In the genomic region with DNA sequence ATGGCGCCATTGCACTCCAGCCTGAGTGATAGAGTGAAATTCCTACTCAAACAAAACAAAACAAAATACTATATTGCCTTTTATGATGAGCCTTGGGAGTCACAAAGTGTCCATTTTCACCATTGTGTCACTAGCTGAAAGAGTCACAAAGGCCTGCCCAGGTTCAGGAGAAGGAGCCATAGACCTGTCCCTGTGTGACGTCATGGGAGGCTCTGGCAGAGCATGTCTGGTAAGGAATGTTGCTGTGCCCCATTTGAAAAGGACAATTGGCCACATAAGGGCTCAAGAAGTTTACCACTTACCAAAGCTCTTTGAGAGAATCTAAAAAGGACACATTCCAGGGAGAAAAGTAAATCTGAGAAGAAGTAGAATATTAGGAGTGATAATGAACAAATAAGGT, we compare ENCODE assay signal across 34 cellular contexts.
DNase-seq lines count a peak whose midpoint lies in the region; ATAC-seq, FAIRE-seq and TF ChIP-seq lines count a peak whose summit lies in the region.
"Had no signal": no experiment of that assay in that cellular context is flagged by ENCODE, and none has a peak within 500 bp of the region (broad histone marks: within the 10 kb centered on the region; RNA-seq: fewer than 3 reads in every experiment).

No MANE protein-coding gene starts in this region.

- TF ChIP-seq EP300 in HepG2 (IDR thresholded peaks at IDR 0.05; ENCODE audit: low read depth in 2 of 2, low read length in 2 of 2) (no peak), HepG2 (CRISPR knock-in tag; IDR thresholded peaks at IDR 0.05; ENCODE audit: borderline replicate concordance) (no peak)

- H3K23ac ChIP-seq in mesenchymal stem cell (ENCODE audit: low read length in 2 of 2): no peak overlapping the region

- no peaks in the 10 kb centered on the region for H3K27me3 ChIP-seq in HepG2 (ENCODE audit: control insufficient read depth in 1 of 2, insufficient read depth in 2 of 2, low read length in 2 of 2)
- H3K27me3 ChIP-seq in right lobe of liver: no peaks in the 10 kb centered on the region
- no peaks in the 10 kb centered on the region for H3K27me3 ChIP-seq in left lung
- H3K27me3 ChIP-seq in mesenchymal stem cell (ENCODE audit: control insufficient read depth in 1 of 2, insufficient read depth in 1 of 2, low read length in 2 of 2): no peaks in the 10 kb centered on the region
- H3K27me3 ChIP-seq in thyroid gland: no peaks in the 10 kb centered on the region
- H3K27me3 ChIP-seq: BE2C; BLaER1; BLaER1 treated with 17β-estradiol and CSF1 and Interleukin-3, amounts not matched to agents 10 nM and 100 nM had no signal

- H3K9ac ChIP-seq in HepG2 (ENCODE audit: insufficient read depth, low read depth, low read length): no peak overlapping the region
- no peak overlapping the region for H3K9ac ChIP-seq in mesenchymal stem cell (ENCODE audit: low read length)
- H3K9ac ChIP-seq: BLaER1; BLaER1 treated with 17β-estradiol and CSF1 and Interleukin-3, amounts not matched to agents 10 nM and 100 nM had no signal

- TF ChIP-seq CTCF in HepG2 (CRISPR knock-in tag; IDR thresholded peaks at IDR 0.05) (no peak), right lobe of liver (IDR thresholded peaks at IDR 0.05) (no peak), left lung (IDR thresholded peaks at IDR 0.05) (no peak), thyroid gland (IDR thresholded peaks at IDR 0.05) (no peak)

- H4K91ac ChIP-seq in mesenchymal stem cell (ENCODE audit: low read length): no peak overlapping the region

- H3K9me3 ChIP-seq in HepG2 (ENCODE audit: low read length) (no peaks in the 10 kb centered on the region), right lobe of liver (no peaks in the 10 kb centered on the region), left lung (no peaks in the 10 kb centered on the region), mesenchymal stem cell (ENCODE audit: control insufficient read depth, low read length) (no peaks in the 10 kb centered on the region), thyroid gland (no peaks in the 10 kb centered on the region)
- H3K9me3 ChIP-seq: A549, BE2C, BLaER1, Caco-2 had no signal

- no peak overlapping the region for H2AK5ac ChIP-seq in mesenchymal stem cell (ENCODE audit: low read length, severe bottlenecking)

- no peak overlapping the region for H2BK12ac ChIP-seq in mesenchymal stem cell (ENCODE audit: low read length in 2 of 2)

- in situ Hi-C loops in HepG2 (cut with HindIII; ENCODE audit: extremely low pct_ligation_motif_present, low pct_unique_long_range_greater_than_20kb): loop anchor here (25.0 kb wide), 1 partner anchor 781 kb away; no protein-coding TSS in a partner anchor

- TF ChIP-seq RAD21 in HepG2 (CRISPR knock-in tag; IDR thresholded peaks at IDR 0.05): no peak

- no peaks in the 10 kb centered on the region for H3K79me1 ChIP-seq in mesenchymal stem cell (replicated peaks; ENCODE audit: low read length, poor library complexity, severe bottlenecking)

- no peaks in the 10 kb centered on the region for H4K20me1 ChIP-seq in HepG2 (ENCODE audit: insufficient read depth, low read length)
- H4K20me1 ChIP-seq: BLaER1; BLaER1 treated with 17β-estradiol and CSF1 and Interleukin-3, amounts not matched to agents 10 nM and 100 nM had no signal

- H3K14ac ChIP-seq in mesenchymal stem cell (ENCODE audit: low read length in 2 of 2): no peak overlapping the region

- H3K36me3 ChIP-seq in HepG2 (replicated peaks in 1 of 2; ENCODE audit: control insufficient read depth in 1 of 2, insufficient read depth in 2 of 2, low read length in 2 of 2) (no peaks in the 10 kb centered on the region), right lobe of liver (no peaks in the 10 kb centered on the region), left lung (no peaks in the 10 kb centered on the region), mesenchymal stem cell (ENCODE audit: control insufficient read depth in 1 of 2, insufficient read depth in 2 of 2, low read depth in 1 of 2, low read length in 2 of 2) (no peaks in the 10 kb centered on the region), thyroid gland (no peaks in the 10 kb centered on the region)
- H3K36me3 ChIP-seq: BE2C; BLaER1; BLaER1 treated with 17β-estradiol and CSF1 and Interleukin-3, amounts not matched to agents 10 nM and 100 nM had no signal

- POLR2A ChIA-PET in HepG2 (lab: Yijun Ruan, JAX): no interaction called here

- no peak overlapping the region for H2BK15ac ChIP-seq in mesenchymal stem cell (ENCODE audit: low read depth, poor library complexity, severe bottlenecking)

- ATAC-seq in HepG2 (no peak), right lobe of liver (no peak), left lung (peak; percentile 37)
- ATAC-seq: A549; CD8-positive, alpha-beta T cell had no signal

- H2BK120ac ChIP-seq in mesenchymal stem cell (ENCODE audit: low read depth, low read length): no peak overlapping the region

- no peak overlapping the region for H3K4ac ChIP-seq in mesenchymal stem cell (ENCODE audit: low read depth in 1 of 2, low read length in 2 of 2)

- 92% methylated on average over 2 of the region's 2 CpGs for WGBS in HepG2 (ENCODE audit: low lambda C conversion rate)
- 41% methylated on average over 2 of the region's 2 CpGs for WGBS in right lobe of liver (ENCODE audit: insufficient coverage, low coverage, low lambda C conversion rate, missing lambda C conversion rate)
- 94% methylated on average over 2 of the region's 2 CpGs for WGBS in mesenchymal stem cell
- WGBS in thyroid gland, 2 donors: 52 to 59% methylated on average over 2 of the region's 2 CpGs

- no peak overlapping the region for H2AFZ ChIP-seq in HepG2 (ENCODE audit: low read length)
- no peak overlapping the region for H2AFZ ChIP-seq in mesenchymal stem cell (ENCODE audit: low read depth, low read length)

- H3K4me1 ChIP-seq in HepG2 (ENCODE audit: insufficient read depth, low read length) (no peaks in the 10 kb centered on the region), right lobe of liver (no peaks in the 10 kb centered on the region), left lung (no peaks in the 10 kb centered on the region), mesenchymal stem cell (ENCODE audit: control insufficient read depth, insufficient read depth, low read depth, low read length) (peaks cover 2% of the 10 kb centered on the region), thyroid gland (no peaks in the 10 kb centered on the region)
- H3K4me1 ChIP-seq: A549, BE2C, BLaER1, Caco-2 had no signal

- no peak overlapping the region for H2BK5ac ChIP-seq in mesenchymal stem cell (ENCODE audit: low read depth, low read length, poor library complexity, severe bottlenecking)

- CTCF ChIA-PET in HepG2 (lab: Yijun Ruan, JAX; ENCODE audit: low intra/inter-chr PET ratio, low total read pairs): no interaction called here

- BruUV-seq in HepG2 (replicated peaks; lab: Mats Ljungman, UMichigan): no TSS peak

- H3K18ac ChIP-seq in mesenchymal stem cell (ENCODE audit: low read depth in 1 of 2, low read length in 2 of 2): no peak overlapping the region

- H4K8ac ChIP-seq in mesenchymal stem cell (ENCODE audit: low read length): peak overlapping the region; percentile 2

- no peak for TF ChIP-seq POLR2A in HepG2 (IDR thresholded peaks at IDR 0.05; ENCODE audit: insufficient read depth in 1 of 2, low read depth in 2 of 2, low read length in 2 of 2)
- TF ChIP-seq POLR2A in right lobe of liver (IDR thresholded peaks at IDR 0.05): no peak
- no peak for TF ChIP-seq POLR2A in thyroid gland (IDR thresholded peaks at IDR 0.05)

- FAIRE-seq in HepG2 (lab: Jason Lieb, UNC): no peak
- FAIRE-seq: A204.1, A549, D721Med had no signal

- no peaks in the 10 kb centered on the region for H3K79me2 ChIP-seq in HepG2 (ENCODE audit: insufficient read depth, low read length)

- no peak overlapping the region for H3K4me2 ChIP-seq in HepG2 (ENCODE audit: low read depth, low read length)
- no peak overlapping the region for H3K4me2 ChIP-seq in mesenchymal stem cell (ENCODE audit: low read length, poor library complexity, severe bottlenecking)
- H3K4me2 ChIP-seq: A549; BLaER1; BLaER1 treated with 17β-estradiol and CSF1 and Interleukin-3, amounts not matched to agents 10 nM and 100 nM had no signal

- intact Hi-C loops in HepG2 (cut with micrococcal nuclease; ENCODE audit: unreplicated experiment) (no loop called here), right lobe of liver (cut with DNase I) (no loop called here), left lung (cut with DNase I) (no loop called here), thyroid gland (cut with DNase I) (no loop called here)

- no peak overlapping the region for H3K27ac ChIP-seq in HepG2 (ENCODE audit: extremely low read length, insufficient read depth, low read length)
- H3K27ac ChIP-seq in right lobe of liver: no peak overlapping the region
- H3K27ac ChIP-seq in left lung: no peak overlapping the region
- H3K27ac ChIP-seq in mesenchymal stem cell (ENCODE audit: low read length, poor library complexity, severe bottlenecking): no peak overlapping the region
- no peak overlapping the region for H3K27ac ChIP-seq in thyroid gland
- H3K27ac ChIP-seq: 22Rv1; A549; BLaER1; BLaER1 treated with 17β-estradiol and CSF1 and Interleukin-3, amounts not matched to agents 10 nM and 100 nM; C4-2B had no signal

- H3K4me3 ChIP-seq in HepG2 (replicated peaks in 1 of 3; ENCODE audit: insufficient read depth in 1 of 3, low read depth in 2 of 3, low read length in 3 of 3) (no peak overlapping the region), right lobe of liver (no peak overlapping the region), left lung (no peak overlapping the region), mesenchymal stem cell (ENCODE audit: insufficient read depth in 1 of 2, low read depth in 1 of 2, low read length in 2 of 2) (no peak overlapping the region), thyroid gland (replicated peaks in 1 of 3) (no peak overlapping the region)
- H3K4me3 ChIP-seq: A549; BLaER1; BLaER1 treated with 17β-estradiol and CSF1 and Interleukin-3, amounts not matched to agents 10 nM and 100 nM had no signal

- no peak for DNase-seq in HepG2 (ENCODE audit: low spot score)
- no peak for DNase-seq in right lobe of liver
- DNase-seq in left lung: no peak
- DNase-seq in mesenchymal stem cell: no peak
- peak; percentile 25 to 29 for DNase-seq in thyroid gland
- DNase-seq in inferior parietal cortex (ENCODE audit: extremely low spot score): no peak
- DNase-seq in H4 (ENCODE audit: low spot score): no peak
- no peak for DNase-seq in EL
- DNase-seq: 8988T; ACHN; AML-193; BE2C; C1 segment of cervical spinal cord; Caco-2; Calu3; CD4-positive, alpha-beta memory T cell; CD4-positive, alpha-beta T cell; CD4-positive, CD25-positive, alpha-beta regulatory T cell; CD8-positive, alpha-beta memory T cell; CD8-positive, alpha-beta T cell; COR-L47; DMS 273 treated with DMSO at 0.1 percent for 48 hours; DMS153; DMS53; DMS79; DMS79 treated with DMSO at 0.1 percent for 48 hours; DND-41 had no signal

TF ChIP-seq in HepG2, 621 proteins besides CTCF, POLR2A, EP300 and RAD21:
- TF ChIP-seq CREB1 (IDR thresholded peaks at IDR 0.05) (peak; percentile 90), CREB1 (CRISPR knock-in tag; IDR thresholded peaks at IDR 0.05) (no peak), TRIM24 (CRISPR knock-in tag; IDR thresholded peaks at IDR 0.05) (no peak), ATF7 (IDR thresholded peaks at IDR 0.05) (peak; percentile 54; the same call in 1 of the 2 replicates), ATF7 (CRISPR knock-in tag; IDR thresholded peaks at IDR 0.05) (no peak), HOXA9 (CRISPR knock-in tag; IDR thresholded peaks at IDR 0.05; ENCODE audit: borderline replicate concordance) (no peak)

Comparison
In these comparisons a context has a peak if more than half of its experiments do, and no peak if none do; other contexts are left out.
1. DNase-seq: peak in thyroid gland (2 of 2); none in HepG2 (single experiment), right lobe of liver (0 of 3), left lung (0 of 2), mesenchymal stem cell (single experiment), inferior parietal cortex (single experiment), H4 (single experiment) and EL (single experiment).